Comparison of ENCODE assay signal across 29 cellular contexts in genomic region chr20:37611346-37611745, GRCh38.
"Had no signal": no experiment of that assay in that cellular context is flagged by ENCODE, and none has a peak within 500 bp of the region (broad histone marks: within the 10 kb centered on the region; RNA-seq: fewer than 3 reads in every experiment).

No MANE protein-coding gene starts in this region.

- H3K9me3 ChIP-seq: suprapubic skin, testis, thoracic aorta, thyroid gland, tibial artery, tibial nerve, transverse colon, upper lobe of left lung, upper lobe of right lung, uterus, vagina had no signal

- H3K4me1 ChIP-seq: stomach, suprapubic skin, testis, thyroid gland, tibial artery, tibial nerve, transverse colon, upper lobe of left lung, upper lobe of right lung, uterus, vagina had no signal

- H3K36me3 ChIP-seq: stomach, suprapubic skin, thoracic aorta, thyroid gland, tibial artery, tibial nerve, transverse colon, upper lobe of left lung, upper lobe of right lung, uterus, vagina had no signal

- H3K4me3 Mint-ChIP-seq: stimulated activated effector memory CD8-positive, alpha-beta T cell treated with anti-CD3 and anti-CD28 coated beads, Interleukin-12 subunit alpha, Interleukin-12 subunit beta, amount 100 ng/mL, for 72 hours; stimulated activated memory B cell treated with anti-CD40 and anti-IgM and Interleukin-4, amounts not matched to agents 10 μg/mL and 1 μg/mL and 100 μg/mL, for 72 hours; stimulated activated naive B cell treated with anti-CD40 and anti-IgM and Interleukin-4, amounts not matched to agents 10 μg/mL and 1 μg/mL and 100 μg/mL, for 72 hours; stimulated activated naive CD8-positive, alpha-beta T cell treated with anti-CD3 and anti-CD28 coated beads, Interleukin-15, amount 100 ng/mL, for 72 hours; stimulated activated naive CD8-positive, alpha-beta T cell treated with anti-CD3 and anti-CD28 coated beads, Interleukin-15, Interleukin-2, amounts not matched to agents 100 ng/mL and 50 ng/mL, for 24 hours; type B pancreatic cell had no signal

- H3K4me3 ChIP-seq: stomach, suprapubic skin, testis, thoracic aorta, thyroid gland, tibial artery, tibial nerve, transverse colon, upper lobe of left lung, upper lobe of right lung, uterus, vagina had no signal

- H3K36me3 Mint-ChIP-seq: stimulated activated effector memory CD8-positive, alpha-beta T cell treated with anti-CD3 and anti-CD28 coated beads, Interleukin-12 subunit alpha, Interleukin-12 subunit beta, amount 100 ng/mL, for 72 hours; stimulated activated memory B cell treated with anti-CD40 and anti-IgM and Interleukin-4, amounts not matched to agents 10 μg/mL and 1 μg/mL and 100 μg/mL, for 72 hours; stimulated activated naive B cell treated with anti-CD40 and anti-IgM and Interleukin-4, amounts not matched to agents 10 μg/mL and 1 μg/mL and 100 μg/mL, for 72 hours; type B pancreatic cell had no signal

- H3K27ac ChIP-seq: stomach, suprapubic skin, testis, thoracic aorta, thyroid gland, tibial artery, tibial nerve, transverse colon, upper lobe of left lung, upper lobe of right lung, uterus, vagina had no signal

- DNase-seq: stimulated activated CD4-positive, alpha-beta T cell treated with anti-CD3 and anti-CD28 coated beads, Interleukin-2, amount 100 ng/mL, for 48 hours; stimulated activated CD4-positive, alpha-beta T cell treated with anti-CD3 and anti-CD28 coated beads, Interleukin-4, amount 100 ng/mL, for 1 hour; stimulated activated CD4-positive, alpha-beta T cell treated with anti-CD3 and anti-CD28 coated beads, Interleukin-4, amount 100 ng/mL, for 24 hours; stimulated activated CD4-positive, alpha-beta T cell treated with anti-CD3 and anti-CD28 coated beads, Interleukin-4, amount 100 ng/mL, for 4 hours; stimulated activated CD8-positive, alpha-beta memory T cell treated with anti-CD3 and anti-CD28 coated beads, Interleukin-4, amount 100 ng/mL, for 48 hours; stimulated activated naive B cell treated with anti-CD40 and anti-IgM and Interleukin-4, amounts not matched to agents 10 μg/mL and 1 μg/mL and 100 μg/mL, for 72 hours; stimulated activated naive CD4-positive, alpha-beta T cell; stimulated activated naive CD4-positive, alpha-beta T cell treated with Interleukin-2 at 50 U/mL for 16 hours; stimulated activated naive CD8-positive, alpha-beta T cell treated with anti-CD3 and anti-CD28 coated beads, Interleukin-15, amount 100 ng/mL, for 72 hours; stimulated activated naive CD8-positive, alpha-beta T cell treated with anti-CD3 and anti-CD28 coated beads, Interleukin-15, Interleukin-2, amounts not matched to agents 100 U/mL and 50 U/mL, for 24 hours; stomach; substantia nigra; testis; thyroid gland; transverse colon; trophoblast cell; upper lobe of left lung; upper lobe of right lung; uterus had no signal

- H3K27ac Mint-ChIP-seq: stimulated activated effector memory CD8-positive, alpha-beta T cell treated with anti-CD3 and anti-CD28 coated beads, Interleukin-12 subunit alpha, Interleukin-12 subunit beta, amount 100 ng/mL, for 72 hours; stimulated activated memory B cell treated with anti-CD40 and anti-IgM and Interleukin-4, amounts not matched to agents 10 μg/mL and 1 μg/mL and 100 μg/mL, for 72 hours; stimulated activated naive B cell treated with anti-CD40 and anti-IgM and Interleukin-4, amounts not matched to agents 10 μg/mL and 1 μg/mL and 100 μg/mL, for 72 hours; stimulated activated naive CD8-positive, alpha-beta T cell treated with anti-CD3 and anti-CD28 coated beads, Interleukin-15, Interleukin-2, amounts not matched to agents 100 ng/mL and 50 ng/mL, for 24 hours; type B pancreatic cell had no signal

- ATAC-seq: stimulated activated effector memory CD8-positive, alpha-beta T cell treated with anti-CD3 and anti-CD28 coated beads, Interleukin-12 subunit alpha, Interleukin-12 subunit beta, amount 100 ng/mL, for 72 hours; stimulated activated memory B cell treated with anti-CD40 and anti-IgM and Interleukin-4, amounts not matched to agents 10 μg/mL and 1 μg/mL and 100 μg/mL, for 72 hours; stimulated activated naive B cell treated with anti-CD40 and anti-IgM and Interleukin-4, amounts not matched to agents 10 μg/mL and 1 μg/mL and 100 μg/mL, for 72 hours; stimulated activated naive CD8-positive, alpha-beta T cell treated with anti-CD3 and anti-CD28 coated beads, Interleukin-15, amount 100 ng/mL, for 72 hours; stimulated activated naive CD8-positive, alpha-beta T cell treated with anti-CD3 and anti-CD28 coated beads, Interleukin-15, Interleukin-2, amounts not matched to agents 100 U/mL and 50 U/mL, for 24 hours; upper lobe of right lung had no signal

- FAIRE-seq: urothelium cell line had no signal

- H3K27me3 ChIP-seq: testis, thyroid gland, transverse colon, upper lobe of left lung, uterus, vagina had no signal

- H3K4me1 Mint-ChIP-seq: stimulated activated effector memory CD8-positive, alpha-beta T cell treated with anti-CD3 and anti-CD28 coated beads, Interleukin-12 subunit alpha, Interleukin-12 subunit beta, amount 100 ng/mL, for 72 hours; stimulated activated memory B cell treated with anti-CD40 and anti-IgM and Interleukin-4, amounts not matched to agents 10 μg/mL and 1 μg/mL and 100 μg/mL, for 72 hours; stimulated activated naive B cell treated with anti-CD40 and anti-IgM and Interleukin-4, amounts not matched to agents 10 μg/mL and 1 μg/mL and 100 μg/mL, for 72 hours; stimulated activated naive CD8-positive, alpha-beta T cell treated with anti-CD3 and anti-CD28 coated beads, Interleukin-15, amount 100 ng/mL, for 72 hours had no signal

- H3K9me3 Mint-ChIP-seq: stimulated activated effector memory CD8-positive, alpha-beta T cell treated with anti-CD3 and anti-CD28 coated beads, Interleukin-12 subunit alpha, Interleukin-12 subunit beta, amount 100 ng/mL, for 72 hours; stimulated activated memory B cell treated with anti-CD40 and anti-IgM and Interleukin-4, amounts not matched to agents 10 μg/mL and 1 μg/mL and 100 μg/mL, for 72 hours; stimulated activated naive B cell treated with anti-CD40 and anti-IgM and Interleukin-4, amounts not matched to agents 10 μg/mL and 1 μg/mL and 100 μg/mL, for 72 hours; stimulated activated naive CD8-positive, alpha-beta T cell treated with anti-CD3 and anti-CD28 coated beads, Interleukin-15, amount 100 ng/mL, for 72 hours; stimulated activated naive CD8-positive, alpha-beta T cell treated with anti-CD3 and anti-CD28 coated beads, Interleukin-15, Interleukin-2, amounts not matched to agents 100 ng/mL and 50 ng/mL, for 24 hours had no signal
